Comparison of ENCODE assay signal across 16 cellular contexts in genomic region chr14:84272290-84272721, GRCh38.
"Had no signal": no experiment of that assay in that cellular context is flagged by ENCODE, and none has a peak within 500 bp of the region (broad histone marks: within the 10 kb centered on the region; RNA-seq: fewer than 3 reads in every experiment).

No MANE protein-coding gene starts in this region.

- H3K36me3 Mint-ChIP-seq: activated naive CD4-positive, alpha-beta T cell treated with anti-CD3 and anti-CD28 coated beads, Interleukin-2, amount 50 U/mL, for 24 hours; brain; naive B cell had no signal

- H3K4me3 ChIP-seq: tibial artery, vagina had no signal

- H3K27ac Mint-ChIP-seq: activated CD4-positive, alpha-beta memory T cell treated with anti-CD3 and anti-CD28 coated beads, Interleukin-2, amount 10 ng/mL, durations not matched to agents 7 days and 5 days; activated naive CD4-positive, alpha-beta T cell treated with anti-CD3 and anti-CD28 coated beads, Interleukin-2, amount 50 U/mL, for 24 hours; naive B cell had no signal

- H3K9me3 ChIP-seq: tibial artery, vagina had no signal

- H3K27me3 ChIP-seq: tibial artery, vagina had no signal

- H3K27me3 Mint-ChIP-seq: activated CD4-positive, alpha-beta memory T cell treated with anti-CD3 and anti-CD28 coated beads, Interleukin-2, amount 10 ng/mL, durations not matched to agents 7 days and 5 days; activated naive CD4-positive, alpha-beta T cell treated with anti-CD3 and anti-CD28 coated beads, Interleukin-2, amount 50 U/mL, for 24 hours; brain; central memory CD8-positive, alpha-beta T cell; naive B cell had no signal

- H3K4me3 Mint-ChIP-seq: activated CD4-positive, alpha-beta memory T cell treated with anti-CD3 and anti-CD28 coated beads, Interleukin-2, amount 10 ng/mL, durations not matched to agents 7 days and 5 days; activated naive CD4-positive, alpha-beta T cell treated with anti-CD3 and anti-CD28 coated beads, Interleukin-2, amount 50 U/mL, for 24 hours; brain; central memory CD8-positive, alpha-beta T cell; naive B cell had no signal

- H3K36me3 ChIP-seq: tibial artery, vagina had no signal

- DNase-seq: activated CD4-positive, alpha-beta memory T cell treated with anti-CD3 and anti-CD28 coated beads, Interleukin-2, amount 10 ng/mL, durations not matched to agents 7 days and 5 days; activated effector memory CD4-positive, alpha-beta T cell treated with anti-CD3 and anti-CD28 coated beads, Interleukin-2, amount 50 U/mL, for 16 hours; activated T-cell treated with anti-CD3 and anti-CD28 coated beads, Interleukin-2, amount 50 U/mL, for 48 hours; amniotic stem cell; effector memory CD4-positive, alpha-beta T cell; islet precursor cell; naive B cell; retina; stimulated activated CD4-positive, alpha-beta T cell treated with anti-CD3 and anti-CD28 coated beads, Interleukin-4, amount 100 ng/mL, for 24 hours; stimulated activated naive CD4-positive, alpha-beta T cell; tibial artery had no signal

- H3K4me1 Mint-ChIP-seq: activated CD4-positive, alpha-beta memory T cell treated with anti-CD3 and anti-CD28 coated beads, Interleukin-2, amount 10 ng/mL, durations not matched to agents 7 days and 5 days; activated naive CD4-positive, alpha-beta T cell treated with anti-CD3 and anti-CD28 coated beads, Interleukin-2, amount 50 U/mL, for 24 hours; central memory CD8-positive, alpha-beta T cell; naive B cell had no signal

- H3K27ac ChIP-seq: tibial artery, vagina, VCaP had no signal

- H3K4me1 ChIP-seq: tibial artery, vagina had no signal

- H3K9me3 Mint-ChIP-seq: activated naive CD4-positive, alpha-beta T cell treated with anti-CD3 and anti-CD28 coated beads, Interleukin-2, amount 50 U/mL, for 24 hours; brain had no signal
